9 cellular contexts compared by ENCODE assay signal in genomic region chr4:40264995-40265909, GRCh38.
DNase-seq lines count a peak whose midpoint lies in the region; ATAC-seq lines count a peak whose summit lies in the region.
"Had no signal": no experiment of that assay in that cellular context is flagged by ENCODE, and none has a peak within 500 bp of the region (broad histone marks: within the 10 kb centered on the region; RNA-seq: fewer than 3 reads in every experiment).

No MANE protein-coding gene starts in this region.

- peak overlapping the region; percentile 84 for H2BK120ac ChIP-seq in trophoblast cell (ENCODE audit: insufficient read depth, low read length, poor library complexity)

- no peak overlapping the region for H3K23ac ChIP-seq in trophoblast cell (ENCODE audit: low read length)

- H3K4me1 ChIP-seq in trophoblast cell (ENCODE audit: control insufficient read depth in 1 of 2, insufficient read depth in 2 of 2, low read length in 2 of 2): peaks cover 17 to 19% of the 10 kb centered on the region in 2 experiments

- peak; percentile 78 for DNase-seq in activated CD8-positive, alpha-beta memory T cell treated with anti-CD3 and anti-CD28 coated beads for 24 hours
- DNase-seq in activated CD8-positive, alpha-beta memory T cell treated with anti-CD3 and anti-CD28 coated beads, Interleukin-2, amount 50 U/mL, for 48 hours: no peak
- DNase-seq in NCI-H2081 (lab: John Stamatoyannopoulos, UW) (peak; percentile 49 to 74), amniotic epithelial cell (ENCODE audit: low read depth) (peak; percentile 62), trophoblast cell (peak; percentile 75 to 77)
- DNase-seq: left cardiac atrium had no signal

- no peaks in the 10 kb centered on the region for H3K9me3 ChIP-seq in trophoblast cell (ENCODE audit: insufficient read depth, low read depth, low read length)

- no peak overlapping the region for H3K9ac ChIP-seq in trophoblast cell (ENCODE audit: low read length)

- peaks cover 24% of the 10 kb centered on the region for H3K79me1 ChIP-seq in trophoblast cell (ENCODE audit: low read length)

- no peak overlapping the region for H2AFZ ChIP-seq in trophoblast cell (ENCODE audit: insufficient read depth, low read length, poor library complexity)

- peak overlapping the region; percentile 71 for H2BK5ac ChIP-seq in trophoblast cell (ENCODE audit: low read depth, low read length, poor library complexity)

- peak overlapping the region; percentile 69 for H3K18ac ChIP-seq in trophoblast cell (ENCODE audit: low read length)

- ATAC-seq in HG03571 (IDR thresholded peaks at IDR 0.05; ENCODE audit: unreplicated experiment) (no peak), GM18517 (IDR thresholded peaks at IDR 0.05; ENCODE audit: unreplicated experiment) (no peak), HG03521 (IDR thresholded peaks at IDR 0.05; ENCODE audit: unreplicated experiment) (no peak)

- no peak overlapping the region for H4K12ac ChIP-seq in trophoblast cell (ENCODE audit: low read depth, low read length)

- H3K4me3 ChIP-seq in trophoblast cell (ENCODE audit: low read depth, low read length): no peak overlapping the region

- H4K91ac ChIP-seq in trophoblast cell (ENCODE audit: low read depth, low read length): peak overlapping the region; percentile 91

- peak overlapping the region; percentile 70 for H3K27ac ChIP-seq in trophoblast cell (ENCODE audit: low read depth, low read length)

- no peak overlapping the region for H3K4me2 ChIP-seq in trophoblast cell (ENCODE audit: low read length)

- H3K4ac ChIP-seq in trophoblast cell (ENCODE audit: low read depth, low read length): peak overlapping the region; percentile 50

- peaks cover 4% of the 10 kb centered on the region for H3K79me2 ChIP-seq in trophoblast cell (ENCODE audit: control insufficient read depth, insufficient read depth, low read length, poor library complexity)

- peak overlapping the region; percentile 66 for H3K14ac ChIP-seq in trophoblast cell (ENCODE audit: low read length)

- no peaks in the 10 kb centered on the region for H3K27me3 ChIP-seq in trophoblast cell (ENCODE audit: insufficient read depth, low read length)

- H2AK5ac ChIP-seq in trophoblast cell (ENCODE audit: low read length): peak overlapping the region; percentile 73

- H4K8ac ChIP-seq in trophoblast cell (ENCODE audit: low read depth, low read length): peak overlapping the region; percentile 10

- no peaks in the 10 kb centered on the region for H3K36me3 ChIP-seq in trophoblast cell (ENCODE audit: control insufficient read depth in 1 of 2, insufficient read depth in 2 of 2, low read length in 2 of 2)

- H2BK12ac ChIP-seq in trophoblast cell (ENCODE audit: low read length): peak overlapping the region; percentile 95

- no CpG with 5 or more reads among the region's 15 CpGs for WGBS in trophoblast cell (ENCODE audit: extremely low coverage, insufficient coverage, insufficient read length)
